In the genomic region with DNA sequence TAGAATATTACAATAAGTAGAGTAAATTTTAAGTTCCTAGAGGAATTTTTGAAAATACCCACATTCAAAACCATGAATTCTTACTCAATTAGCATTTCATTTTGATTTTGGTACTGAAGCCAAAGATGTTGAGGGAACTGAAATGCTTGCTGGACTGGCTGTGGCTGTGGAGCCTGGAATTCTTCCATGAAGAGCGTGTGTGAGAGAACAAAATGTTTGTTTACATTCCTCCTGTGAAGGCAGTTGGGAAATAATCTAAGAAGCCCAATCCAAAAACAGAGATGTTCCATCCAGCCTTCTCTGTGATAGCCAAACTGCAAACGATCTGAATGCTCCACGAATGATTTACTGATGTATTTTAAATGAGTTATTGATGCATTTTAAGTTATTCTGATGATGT, we compare ENCODE assay signal across 12 cellular contexts. TPM values are rescaled to one million over a fixed set of nuclear protein-coding genes. Genes with fewer than 3 reads are reported as not detected.
A peak's percentile ranks its signal among the peaks of the same experiment; 100 is the strongest.
DNase-seq lines count a peak whose midpoint lies in the region; ATAC-seq, FAIRE-seq and TF ChIP-seq lines count a peak whose summit lies in the region.
"Had no signal": no experiment of that assay in that cellular context is flagged by ENCODE, and none has a peak within 500 bp of the region (broad histone marks: within the 10 kb centered on the region; RNA-seq: fewer than 3 reads in every experiment).

No MANE protein-coding gene starts in this region.

- ATAC-seq in thoracic aorta (ENCODE audit: insufficient number of reproducible peaks, low FRiP score, low read depth) = peak; percentile 71
- no peak for ATAC-seq in GM21825 (IDR thresholded peaks at IDR 0.05; ENCODE audit: unreplicated experiment)
- ATAC-seq: PC-3 had no signal

- H3K4me1 ChIP-seq in esophagus squamous epithelium (peaks cover 5 to 41% (median 15%) of the 10 kb centered on the region in 3 donors), thoracic aorta (ENCODE audit: control insufficient read depth in 1 of 2, low read depth in 2 of 2) (peaks cover 23 to 38% of the 10 kb centered on the region in 2 donors), small intestine (ENCODE audit: control insufficient read depth in 2 of 2, insufficient read depth in 1 of 2, low read depth in 1 of 2, low read length in 1 of 2) (no peaks in the 10 kb centered on the region)

- DNase-seq in LNCaP clone FGC (ENCODE audit: low read depth) (peak; percentile 85), esophagus squamous epithelium (lab: John Stamatoyannopoulos, UW) (no peak), medulla oblongata (ENCODE audit: extremely low spot score) (peak; percentile 41), thoracic aorta (ENCODE audit: low spot score) (no peak), small intestine (no peak), CD14-positive monocyte (ENCODE audit: low spot score) (no peak)
- no peak for DNase-seq in activated effector memory CD4-positive, alpha-beta T cell treated with Interleukin-2 at 50 U/mL for 16 hours
- DNase-seq: GOT3, NCI-H1092, PC-3 had no signal

- TF ChIP-seq POLR2A in esophagus squamous epithelium (IDR thresholded peaks at IDR 0.05) = no peak

- intact Hi-C loops in esophagus squamous epithelium (cut with DNase I) = no loop called here
- intact Hi-C loops in CD14-positive monocyte (cut with micrococcal nuclease) = no loop called here

- peaks cover 0 to 19% (median 6%) of the 10 kb centered on the region in 7 donors for H3K9me3 Mint-ChIP-seq in CD14-positive monocyte

- no peak overlapping the region for H3K4me3 Mint-ChIP-seq in CD14-positive monocyte

- no peak overlapping the region for H3K27ac Mint-ChIP-seq in CD14-positive monocyte

- peaks cover 0 to 16% (median 0%) of the 10 kb centered on the region in 3 donors for H3K9me3 ChIP-seq in esophagus squamous epithelium
- H3K9me3 ChIP-seq in thoracic aorta = peaks cover 2% of the 10 kb centered on the region
- H3K9me3 ChIP-seq in small intestine (ENCODE audit: control insufficient read depth, low read depth) = no peaks in the 10 kb centered on the region

- no peaks in the 10 kb centered on the region for H3K36me3 ChIP-seq in esophagus squamous epithelium
- no peaks in the 10 kb centered on the region for H3K36me3 ChIP-seq in thoracic aorta
- H3K36me3 ChIP-seq in small intestine (ENCODE audit: control insufficient read depth in 2 of 2, insufficient read depth in 2 of 2, low read length in 2 of 2) = no peaks in the 10 kb centered on the region

- H3K4me3 ChIP-seq in LNCaP clone FGC (ENCODE audit: low read depth, low read length) (no peak overlapping the region), esophagus squamous epithelium (no peak overlapping the region), thoracic aorta (no peak overlapping the region), small intestine (ENCODE audit: low read depth in 1 of 2, low read length in 2 of 2) (no peak overlapping the region)
- H3K4me3 ChIP-seq: smooth muscle cell had no signal

- H3K27me3 Mint-ChIP-seq in CD14-positive monocyte (ENCODE audit: low read depth in 3 of 3) = peaks cover 0 to 2% (median 0%) of the 10 kb centered on the region in 3 donors

- 25 to 30% methylated on average over 3 of the region's 3 CpGs for whole genome bisulfite sequencing in esophagus squamous epithelium, 2 donors
- WGBS in small intestine, 3 donors = 51 to 54% (median 53%) methylated on average over 3 of the region's 3 CpGs

- H3K4me1 Mint-ChIP-seq in CD14-positive monocyte = no peaks in the 10 kb centered on the region

- H3K27ac ChIP-seq in esophagus squamous epithelium = peak overlapping the region in 3 of 4 donors; percentile 83 to 85 (median 85)
- H3K27ac ChIP-seq in thoracic aorta = peak overlapping the region; percentile 73 to 82
- H3K27ac ChIP-seq in small intestine (ENCODE audit: low read depth in 1 of 2, low read length in 1 of 2) = no peak overlapping the region

- H3K36me3 Mint-ChIP-seq in CD14-positive monocyte = no peaks in the 10 kb centered on the region

- H3K27me3 ChIP-seq in esophagus squamous epithelium (no peaks in the 10 kb centered on the region), thoracic aorta (replicated peaks; ENCODE audit: insufficient read depth) (no peaks in the 10 kb centered on the region), small intestine (ENCODE audit: control insufficient read depth in 2 of 2, insufficient read depth in 2 of 2, low read length in 2 of 2) (no peaks in the 10 kb centered on the region)

- TF ChIP-seq CTCF in LNCaP clone FGC (IDR thresholded peaks at IDR 0.05; ENCODE audit: control insufficient read depth, extremely low read depth, insufficient read depth) = no peak
- TF ChIP-seq CTCF in esophagus squamous epithelium (IDR thresholded peaks at IDR 0.05) = no peak
- TF ChIP-seq CTCF in thoracic aorta (IDR thresholded peaks at IDR 0.05) = no peak
- TF ChIP-seq CTCF in CD14-positive monocyte (IDR thresholded peaks at IDR 0.05) = no peak

- no peak for FAIRE-seq in small intestine (lab: Jason Lieb, UNC)

RNA-seq across cellular contexts. Expression of a gene that starts 3.8 kb away (rescaled TPM):
- total RNA-seq in esophagus squamous epithelium (100 to 1,000 TPM in 2 of 4 donors, 10 to 100 TPM in 2; 12.9 to 468 (median 181) TPM), thoracic aorta (1,000 to 10,000 TPM; 1,169 to 1,563 TPM)
- polyA plus RNA-seq in small intestine (100 to 1,000 TPM in 1 of 3 donors, 10 to 100 TPM in 1, 1 to 10 TPM in 1; 3.8 to 237 (median 92.1) TPM), CD14-positive monocyte (not detected)
- total RNA-seq: PC-3, smooth muscle cell had no signal
- polyA plus RNA-seq: smooth muscle cell had no signal

RNA-seq across cellular contexts. Expression of a gene that starts 27.6 kb away (rescaled TPM):
- total RNA-seq in esophagus squamous epithelium (10 to 100 TPM in 2 of 4 donors, 1 to 10 TPM in 1, under 1 TPM in 1; 0.75 to 12.6 (median 8.4) TPM), thoracic aorta (1 to 10 TPM; 4.5 to 5.4 TPM)
- polyA plus RNA-seq in small intestine (100 to 1,000 TPM; 185 to 231 (median 194) TPM), CD14-positive monocyte (not detected)
- total RNA-seq: PC-3, smooth muscle cell had no signal
- polyA plus RNA-seq: smooth muscle cell had no signal

RNA-seq across cellular contexts. Expression of a gene that starts 34.2 kb away (rescaled TPM):
- total RNA-seq in esophagus squamous epithelium = not detected
- under 1 TPM in 1 of 2 donors, not detected in 1; 0.99 TPM for total RNA-seq in thoracic aorta
- polyA plus RNA-seq in small intestine = 1 to 10 TPM in 2 of 3 donors, under 1 TPM in 1; 0.88 to 7.0 (median 6.9) TPM
- not detected for polyA plus RNA-seq in CD14-positive monocyte
- total RNA-seq: PC-3, smooth muscle cell had no signal
- polyA plus RNA-seq: smooth muscle cell had no signal

Comparison
In these comparisons a context has a peak if more than half of its experiments do, and no peak if none do; other contexts are left out.
1. DNase-seq: peak in LNCaP clone FGC (single experiment) and medulla oblongata (single experiment); none in esophagus squamous epithelium (single experiment), thoracic aorta (single experiment), activated effector memory CD4-positive, alpha-beta T cell treated with Interleukin-2 at 50 U/mL for 16 hours (single experiment), small intestine (single experiment) and CD14-positive monocyte (single experiment).
2. H3K27ac ChIP-seq: peak in esophagus squamous epithelium (3 of 4) and thoracic aorta (2 of 2); none in small intestine (0 of 2).